In the genomic region with DNA sequence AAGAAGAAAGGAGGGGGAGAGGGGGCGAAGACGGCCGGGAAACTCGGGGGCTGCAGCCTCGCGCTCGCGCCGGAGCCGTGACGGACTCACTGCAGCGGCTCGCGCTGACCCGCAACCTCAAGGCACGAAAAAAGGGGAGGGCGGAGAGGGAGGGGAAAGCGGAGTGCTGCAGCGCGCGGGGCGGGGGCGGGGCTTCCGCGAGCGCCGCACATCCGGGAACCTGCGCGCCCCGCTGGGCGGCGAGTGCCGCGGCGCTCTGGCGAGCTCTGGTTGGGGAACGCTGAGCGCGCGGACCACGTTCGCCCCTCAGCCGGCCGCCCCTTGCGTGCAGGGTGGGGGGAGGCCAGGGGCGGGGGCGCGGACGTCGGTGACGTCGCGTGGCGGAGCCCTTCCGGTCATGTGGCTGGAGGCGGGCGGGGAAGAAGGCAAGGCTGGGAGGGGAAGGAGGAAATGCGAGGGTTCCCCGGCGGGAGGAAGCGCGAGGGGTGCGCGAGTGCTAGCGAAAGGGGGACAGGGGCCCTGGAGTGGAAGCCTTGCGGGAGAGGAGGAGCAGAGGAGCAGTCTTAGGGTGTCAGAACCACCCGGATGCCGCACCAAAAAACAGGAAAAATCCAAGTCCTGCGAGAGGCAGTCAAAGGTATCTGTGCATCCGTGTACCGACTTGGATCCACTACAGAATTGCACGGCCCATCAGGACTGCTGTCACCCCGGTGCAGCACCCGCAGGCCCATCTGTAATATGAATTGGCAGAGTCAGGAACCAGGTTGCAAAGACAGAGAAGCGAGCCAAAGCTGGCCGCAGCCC, we compare ENCODE assay signal across 8 cellular contexts. TPM values are rescaled to one million over a fixed set of nuclear protein-coding genes. Genes with fewer than 3 reads are reported as not detected.
DNase-seq lines count a peak whose midpoint lies in the region; ATAC-seq and TF ChIP-seq lines count a peak whose summit lies in the region.

A gene with protein sequence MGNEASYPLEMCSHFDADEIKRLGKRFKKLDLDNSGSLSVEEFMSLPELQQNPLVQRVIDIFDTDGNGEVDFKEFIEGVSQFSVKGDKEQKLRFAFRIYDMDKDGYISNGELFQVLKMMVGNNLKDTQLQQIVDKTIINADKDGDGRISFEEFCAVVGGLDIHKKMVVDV (minus strand): TSS at position 126 of the 804 bp plus-strand sequence. CDS start 405 bp downstream, outside the sequence.

- H3K27ac ChIP-seq in right atrium auricular region (peak within 1 kb of the TSS; percentile 88 to 93), psoas muscle (peak within 1 kb of the TSS; percentile 99), urinary bladder (ENCODE audit: low read depth) (peak within 1 kb of the TSS; percentile 98)

- H3K4me3 ChIP-seq in right atrium auricular region (peak within 1 kb of the TSS; percentile 70 to 85), psoas muscle (peak within 1 kb of the TSS; percentile 91), urinary bladder (ENCODE audit: low read depth, low read length) (peak within 1 kb of the TSS; percentile 99)

- H3K27me3 ChIP-seq in right atrium auricular region: no peaks in the 10 kb centered on the region
- no peaks in the 10 kb centered on the region for H3K27me3 ChIP-seq in psoas muscle (ENCODE audit: insufficient read depth in 3 of 3, low read length in 2 of 3)

- H3K36me3 ChIP-seq in right atrium auricular region (no peaks in the 10 kb centered on the region), psoas muscle (ENCODE audit: insufficient read depth in 1 of 2, low read depth in 1 of 2) (no peaks in the 10 kb centered on the region), urinary bladder (ENCODE audit: insufficient read depth) (no peaks in the 10 kb centered on the region)

- no peaks in the 10 kb centered on the region for H3K9me3 ChIP-seq in right atrium auricular region
- no peaks in the 10 kb centered on the region for H3K9me3 ChIP-seq in psoas muscle

- ATAC-seq in GM18499 (IDR thresholded peaks at IDR 0.05; ENCODE audit: insufficient read depth, unreplicated experiment) (peak; percentile 48), HG02938 (IDR thresholded peaks at IDR 0.05; ENCODE audit: unreplicated experiment) (peak; percentile 67), psoas muscle (peak; percentile 92 to 98 (median 94))

- TF ChIP-seq CTCF in right atrium auricular region (IDR thresholded peaks at IDR 0.05) (no peak), psoas muscle (IDR thresholded peaks at IDR 0.05) (peak; percentile 5)

- H3K4me1 ChIP-seq in right atrium auricular region (peaks cover 0 to 43% of the 10 kb centered on the region in 2 donors), psoas muscle (peaks cover 44% of the 10 kb centered on the region), urinary bladder (ENCODE audit: insufficient read depth) (peaks cover 2% of the 10 kb centered on the region)

- DNase-seq in NCI-H187 treated with DMSO at 0.1 percent for 48 hours (lab: John Stamatoyannopoulos, UW): peak; percentile 57
- peak; percentile 75 to 98 (median 96) for DNase-seq in anterior cingulate cortex (lab: John Stamatoyannopoulos, UW)
- DNase-seq in right atrium auricular region (ENCODE audit: low spot score): peak; percentile 93
- DNase-seq in psoas muscle: peak; percentile 95 to 98

- WGBS in psoas muscle, 3 donors: 0 to 1% (median 1%) methylated on average over 47 to 76 of the region's 77 CpGs
- under 1% methylated on average over 77 of the region's 77 CpGs for WGBS in urinary bladder

- intact Hi-C loops in T-helper 2 cell treated with Interferon-gamma antibody and Interleukin-4, amounts not matched to agents 100 ng/mL and 5 ng/mL, for 36 hours (cut with micrococcal nuclease): loop anchor here (1.0 to 5.0 kb wide), 6 partner anchors 190 to 855 kb away; a partner anchor contains a TSS
- intact Hi-C loops in psoas muscle (cut with DNase I): loop anchor here (2.0 to 5.0 kb wide), 5 partner anchors 40 to 96 kb away; a partner anchor contains a TSS

RNA-seq across cellular contexts. Expression of the gene that starts here (rescaled TPM):
- 74.9 and 78.2 TPM in 2 replicates for total RNA-seq in T-helper 2 cell treated with Interferon-gamma antibody and Interleukin-4, amounts not matched to agents 100 ng/mL and 5 ng/mL, for 36 hours
- 10 to 100 TPM; 16.7 to 18.4 TPM for total RNA-seq in right atrium auricular region
- total RNA-seq in psoas muscle: 10 to 100 TPM; 45.7 to 69.4 (median 52.5) TPM
- polyA plus RNA-seq in psoas muscle: 10 to 100 TPM; 19.2 to 45.6 (median 26.0) TPM
- 75.2 TPM for total RNA-seq in urinary bladder
- polyA plus RNA-seq in urinary bladder: 31.3 TPM

Comparison
In these comparisons a context has a peak if more than half of its experiments do, and no peak if none do; other contexts are left out.
1. Peak in every context shown above with its lines: DNase-seq, ATAC-seq, H3K4me3 ChIP-seq and H3K27ac ChIP-seq.